In the genomic region with DNA sequence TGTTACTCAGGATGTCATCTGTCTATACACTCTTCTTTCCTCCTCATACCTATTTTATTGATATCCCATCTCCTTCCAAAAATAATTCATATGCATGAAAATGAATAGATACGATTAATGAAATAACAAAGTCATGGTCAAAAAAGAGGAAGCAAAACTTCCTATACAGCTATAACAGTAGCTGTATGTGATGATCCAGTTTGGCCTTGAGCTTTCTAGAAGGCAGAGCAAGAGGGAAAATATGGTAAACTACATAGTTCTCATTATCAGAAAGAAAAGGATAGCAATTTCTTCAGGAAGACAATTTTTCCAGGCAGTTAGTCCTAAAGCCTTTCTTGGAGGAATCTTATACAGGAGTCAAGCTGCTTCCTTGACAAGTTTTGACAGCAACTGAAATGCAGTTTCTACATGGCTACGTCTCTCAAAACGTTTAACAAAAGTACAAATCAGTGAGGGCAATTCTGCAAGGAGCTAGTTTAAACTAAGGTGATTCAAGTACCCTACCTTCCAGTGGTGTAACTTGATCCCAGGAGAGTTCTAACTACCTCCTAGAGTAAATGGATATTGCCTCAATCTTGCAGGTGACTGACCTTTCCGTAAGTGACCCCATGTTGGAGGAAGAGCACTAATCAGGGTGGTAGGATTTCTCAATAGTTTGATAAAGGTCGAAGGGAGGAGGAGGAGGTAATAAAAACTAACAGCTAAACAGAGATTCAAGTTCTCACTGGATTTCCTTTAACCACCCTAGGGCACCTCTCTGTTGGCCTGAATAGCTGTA, we compare ENCODE assay signal across 9 cellular contexts. TPM values are rescaled to one million over a fixed set of nuclear protein-coding genes. Genes with fewer than 3 reads are reported as not detected.
A peak's percentile ranks its signal among the peaks of the same experiment; 100 is the strongest.
DNase-seq lines count a peak whose midpoint lies in the region; ATAC-seq and TF ChIP-seq lines count a peak whose summit lies in the region.
"Had no signal": no experiment of that assay in that cellular context is flagged by ENCODE, and none has a peak within 500 bp of the region (broad histone marks: within the 10 kb centered on the region; RNA-seq: fewer than 3 reads in every experiment).

No MANE protein-coding gene starts in this region.

- 15% methylated on average over 5 of the region's 5 CpGs for WGBS in right lobe of liver (ENCODE audit: insufficient coverage, low coverage, low lambda C conversion rate, missing lambda C conversion rate)

- no peak for TF ChIP-seq POLR2A in right lobe of liver (IDR thresholded peaks at IDR 0.05)

- peaks cover 30% of the 10 kb centered on the region for H3K4me1 Mint-ChIP-seq in activated T-helper 1 cell treated with anti-CD3 and anti-CD28 coated beads, Interleukin-12 subunit alpha, Interleukin-12 subunit beta, Interleukin-2, Interleukin-4 antibody, amounts not matched to agents 30 ng/mL and 10 ng/mL and 1 ng/mL, durations not matched to agents 14 hours and 24 hours and 36 hours (ENCODE audit: low read depth)

- peak overlapping the region; percentile 96 for H3K4me3 Mint-ChIP-seq in activated T-helper 1 cell treated with anti-CD3 and anti-CD28 coated beads, Interleukin-12 subunit alpha, Interleukin-12 subunit beta, Interleukin-2, Interleukin-4 antibody, amounts not matched to agents 30 ng/mL and 10 ng/mL and 1 ng/mL, durations not matched to agents 14 hours and 24 hours and 36 hours

- H3K36me3 ChIP-seq in right lobe of liver: peaks cover 0 to 7% (median 0%) of the 10 kb centered on the region in 4 donors

- H3K4me1 ChIP-seq in right lobe of liver: peaks cover 0 to 24% (median 3%) of the 10 kb centered on the region in 4 donors

- no peaks in the 10 kb centered on the region for H3K9me3 ChIP-seq in right lobe of liver

- H3K36me3 Mint-ChIP-seq in activated T-helper 1 cell treated with anti-CD3 and anti-CD28 coated beads, Interleukin-12 subunit alpha, Interleukin-12 subunit beta, Interleukin-2, Interleukin-4 antibody, amounts not matched to agents 30 ng/mL and 10 ng/mL and 1 ng/mL, durations not matched to agents 14 hours and 24 hours and 36 hours (ENCODE audit: low read depth): peaks cover 14% of the 10 kb centered on the region

- intact Hi-C loops in activated T-helper 1 cell treated with anti-CD3 and anti-CD28 coated beads, Interleukin-12 subunit alpha, Interleukin-12 subunit beta, Interleukin-2, Interleukin-4 antibody, amounts not matched to agents 30 ng/mL and 10 ng/mL and 1 ng/mL, durations not matched to agents 14 hours and 24 hours and 36 hours (cut with micrococcal nuclease): loop anchor here (1.0 to 5.0 kb wide), 7 partner anchors 15 to 355 kb away; partner anchors contain the start of genes IFT20, PHF12, RPL23A and SARM1
- intact Hi-C loops in right lobe of liver (cut with DNase I): no loop called here

- ATAC-seq in right lobe of liver (peak; percentile 50 to 71 (median 58)), HG02885 (IDR thresholded peaks at IDR 0.05; ENCODE audit: poor library complexity, unreplicated experiment) (no peak), HG03280 (IDR thresholded peaks at IDR 0.05; ENCODE audit: unreplicated experiment) (no peak)

- H3K27me3 ChIP-seq in HL-60 (ENCODE audit: insufficient read depth, poor library complexity, severe bottlenecking) (no peaks in the 10 kb centered on the region), right lobe of liver (no peaks in the 10 kb centered on the region)

- H3K27me3 Mint-ChIP-seq in activated T-helper 1 cell treated with anti-CD3 and anti-CD28 coated beads, Interleukin-12 subunit alpha, Interleukin-12 subunit beta, Interleukin-2, Interleukin-4 antibody, amounts not matched to agents 30 ng/mL and 10 ng/mL and 1 ng/mL, durations not matched to agents 14 hours and 24 hours and 36 hours (ENCODE audit: insufficient read depth): no peaks in the 10 kb centered on the region

- H3K4me3 ChIP-seq in AG09309 (ENCODE audit: control insufficient read depth, low read depth, low read length) (peak overlapping the region; percentile 90), HL-60 (replicated peaks; ENCODE audit: insufficient read depth, low read length) (peak overlapping the region; percentile 98), right lobe of liver (peak overlapping the region; percentile 66 to 72 (median 67))

- H3K27ac ChIP-seq in HL-60 (replicated peaks) (peak overlapping the region; percentile 81), right lobe of liver (peak overlapping the region; percentile 84 to 99 (median 99))

- H3K27ac Mint-ChIP-seq in activated T-helper 1 cell treated with anti-CD3 and anti-CD28 coated beads, Interleukin-12 subunit alpha, Interleukin-12 subunit beta, Interleukin-2, Interleukin-4 antibody, amounts not matched to agents 30 ng/mL and 10 ng/mL and 1 ng/mL, durations not matched to agents 14 hours and 24 hours and 36 hours: peak overlapping the region; percentile 98

- no peaks in the 10 kb centered on the region for H3K9me3 Mint-ChIP-seq in activated T-helper 1 cell treated with anti-CD3 and anti-CD28 coated beads, Interleukin-12 subunit alpha, Interleukin-12 subunit beta, Interleukin-2, Interleukin-4 antibody, amounts not matched to agents 30 ng/mL and 10 ng/mL and 1 ng/mL, durations not matched to agents 14 hours and 24 hours and 36 hours

- DNase-seq in AG09309 (ENCODE audit: low read depth) (no peak), HL-60 (ENCODE audit: low read depth in 1 of 2, low spot score in 1 of 2) (no peak), right lobe of liver (peak in 1 of 3 donors; percentile 62), NCI-H774 (lab: John Stamatoyannopoulos, UW) (no peak), occipital lobe (lab: John Stamatoyannopoulos, UW) (no peak)
- DNase-seq in activated T-helper 1 cell treated with anti-CD3 and anti-CD28 coated beads, Interleukin-12 subunit alpha, Interleukin-12 subunit beta, Interleukin-2, Interleukin-4 antibody, amounts not matched to agents 30 ng/mL and 10 ng/mL and 1 ng/mL, durations not matched to agents 14 hours and 24 hours and 36 hours (ENCODE audit: low spot score): no peak
- DNase-seq: islet precursor cell had no signal

- TF ChIP-seq CTCF in AG09309 (IDR thresholded peaks at IDR 0.05; ENCODE audit: control insufficient read depth, insufficient read depth, low read depth, low read length, missing control alignments) (no peak), HL-60 (IDR thresholded peaks at IDR 0.05; ENCODE audit: insufficient read depth, low read length) (no peak), right lobe of liver (IDR thresholded peaks at IDR 0.05) (no peak)

RNA-seq across cellular contexts. Expression of gene SPAG5, which starts 1.0 kb away (rescaled TPM):
- 81.9 and 83.1 TPM in 2 replicates for total RNA-seq in activated T-helper 1 cell treated with anti-CD3 and anti-CD28 coated beads, Interleukin-12 subunit alpha, Interleukin-12 subunit beta, Interleukin-2, Interleukin-4 antibody, amounts not matched to agents 30 ng/mL and 10 ng/mL and 1 ng/mL, durations not matched to agents 14 hours and 24 hours and 36 hours
- total RNA-seq in right lobe of liver: 10 to 100 TPM in 4 of 6 experiments, 1 to 10 TPM in 2; 8.4 to 14.1 (median 11.3) TPM
- 4.7 TPM for total RNA-seq in occipital lobe

RNA-seq across cellular contexts. Expression of gene RSKR, which starts 16.2 kb away (rescaled TPM):
- 38.4 and 42.9 TPM in 2 replicates for total RNA-seq in activated T-helper 1 cell treated with anti-CD3 and anti-CD28 coated beads, Interleukin-12 subunit alpha, Interleukin-12 subunit beta, Interleukin-2, Interleukin-4 antibody, amounts not matched to agents 30 ng/mL and 10 ng/mL and 1 ng/mL, durations not matched to agents 14 hours and 24 hours and 36 hours
- 1 to 10 TPM; 1.5 to 7.3 (median 4.2) TPM for total RNA-seq in right lobe of liver
- total RNA-seq in occipital lobe: 16.5 TPM

RNA-seq across cellular contexts. Expression of gene ALDOC, which starts 21.1 kb away (rescaled TPM):
- total RNA-seq in activated T-helper 1 cell treated with anti-CD3 and anti-CD28 coated beads, Interleukin-12 subunit alpha, Interleukin-12 subunit beta, Interleukin-2, Interleukin-4 antibody, amounts not matched to agents 30 ng/mL and 10 ng/mL and 1 ng/mL, durations not matched to agents 14 hours and 24 hours and 36 hours: 44.0 and 47.6 TPM in 2 replicates
- total RNA-seq in right lobe of liver (10 to 100 TPM; 36.0 to 76.6 (median 48.9) TPM), occipital lobe (78.1 TPM)

RNA-seq across cellular contexts. Expression of gene PIGS, which starts 26.5 kb away (rescaled TPM):
- total RNA-seq in activated T-helper 1 cell treated with anti-CD3 and anti-CD28 coated beads, Interleukin-12 subunit alpha, Interleukin-12 subunit beta, Interleukin-2, Interleukin-4 antibody, amounts not matched to agents 30 ng/mL and 10 ng/mL and 1 ng/mL, durations not matched to agents 14 hours and 24 hours and 36 hours: 57.8 and 61.2 TPM in 2 replicates
- total RNA-seq in right lobe of liver (10 to 100 TPM in 4 of 6 experiments, 1 to 10 TPM in 2; 7.2 to 13.8 (median 11.0) TPM), occipital lobe (12.8 TPM)

RNA-seq across cellular contexts. Expression of gene UNC119, which starts 45.4 kb away (rescaled TPM):
- total RNA-seq in activated T-helper 1 cell treated with anti-CD3 and anti-CD28 coated beads, Interleukin-12 subunit alpha, Interleukin-12 subunit beta, Interleukin-2, Interleukin-4 antibody, amounts not matched to agents 30 ng/mL and 10 ng/mL and 1 ng/mL, durations not matched to agents 14 hours and 24 hours and 36 hours: 63.3 and 63.9 TPM in 2 replicates
- total RNA-seq in right lobe of liver (10 to 100 TPM; 11.5 to 37.8 (median 13.1) TPM), occipital lobe (31.5 TPM)

Comparison
In these comparisons a context has a peak if more than half of its experiments do, and no peak if none do; other contexts are left out.
1. ATAC-seq: peak in right lobe of liver (4 of 4); none in HG02885 (single experiment) and HG03280 (single experiment).
2. Peak in every context shown above with its lines, with median percentiles within 50 percentile points of each other: H3K4me3 ChIP-seq.